ENCODE assay signal across 28 cellular contexts in genomic region chr6:161542581-161542980, GRCh38.
"Had no signal": no experiment of that assay in that cellular context is flagged by ENCODE, and none has a peak within 500 bp of the region (broad histone marks: within the 10 kb centered on the region; RNA-seq: fewer than 3 reads in every experiment).

No MANE protein-coding gene starts in this region.

- H3K9me3 ChIP-seq: adrenal gland, SJSA1, SK-N-SH had no signal

- H3K9ac ChIP-seq: SK-N-SH had no signal

- H3K4me3 ChIP-seq: adrenal gland, SJSA1 had no signal

- H3K4me2 ChIP-seq: SK-N-SH had no signal

- ATAC-seq: activated CD4-positive, alpha-beta T cell treated with anti-CD3 and anti-CD28 coated beads for 36 hours; activated CD4-positive, CD25-positive, alpha-beta regulatory T cell treated with anti-CD3 and anti-CD28 coated beads, Interleukin-2, amount 50 U/mL, for 24 hours; activated naive CD4-positive, alpha-beta T cell treated with anti-CD3 and anti-CD28 coated beads, Interleukin-2, amount 50 U/mL, for 72 hours; activated T-cell treated with anti-CD3 and anti-CD28 coated beads, Interleukin-2, amount 50 U/mL, for 4 hours; WTC11 had no signal

- DNase-seq: activated CD4-positive, alpha-beta memory T cell treated with anti-CD3 and anti-CD28 coated beads for 36 hours; activated CD4-positive, alpha-beta T cell treated with anti-CD3 and anti-CD28 coated beads for 36 hours; activated CD4-positive, alpha-beta T cell treated with anti-CD3 and anti-CD28 coated beads, Interleukin-2, amount 10 ng/mL, durations not matched to agents 7 days and 5 days; activated CD8-positive, alpha-beta memory T cell treated with anti-CD3 and anti-CD28 coated beads, Interleukin-2, amount 50 U/mL, for 4 hours; activated gamma-delta T cell treated with Interleukin-2 at 50 U/mL for 16 hours; activated naive CD4-positive, alpha-beta T cell treated with anti-CD3 and anti-CD28 coated beads for 36 hours; activated T-cell treated with anti-CD3 and anti-CD28 coated beads for 4 hours; activated T-cell treated with anti-CD3 and anti-CD28 coated beads, Interleukin-2, amount 50 U/mL, for 4 hours; adrenal gland; central memory CD4-positive, alpha-beta T cell; Kasumi-1; KG1; MM.1S; MV-4-11; NCI-H1092; NCI-H1436 treated with DMSO at 0.1 percent for 48 hours; NCI-H1694 treated with DMSO at 0.1 percent for 48 hours; NCI-H2029; NCI-H510A; NCI-H526; NCI-H748 treated with DMSO at 0.1 percent for 48 hours; OCI-M1; SHP77; SK-N-SH had no signal

- H3K27ac ChIP-seq: adrenal gland, SJSA1 had no signal

- H3K36me3 ChIP-seq: adrenal gland, SJSA1 had no signal

- H3K4me1 ChIP-seq: adrenal gland had no signal

- H3K27me3 ChIP-seq: adrenal gland, SJSA1 had no signal
